In the genomic region with DNA sequence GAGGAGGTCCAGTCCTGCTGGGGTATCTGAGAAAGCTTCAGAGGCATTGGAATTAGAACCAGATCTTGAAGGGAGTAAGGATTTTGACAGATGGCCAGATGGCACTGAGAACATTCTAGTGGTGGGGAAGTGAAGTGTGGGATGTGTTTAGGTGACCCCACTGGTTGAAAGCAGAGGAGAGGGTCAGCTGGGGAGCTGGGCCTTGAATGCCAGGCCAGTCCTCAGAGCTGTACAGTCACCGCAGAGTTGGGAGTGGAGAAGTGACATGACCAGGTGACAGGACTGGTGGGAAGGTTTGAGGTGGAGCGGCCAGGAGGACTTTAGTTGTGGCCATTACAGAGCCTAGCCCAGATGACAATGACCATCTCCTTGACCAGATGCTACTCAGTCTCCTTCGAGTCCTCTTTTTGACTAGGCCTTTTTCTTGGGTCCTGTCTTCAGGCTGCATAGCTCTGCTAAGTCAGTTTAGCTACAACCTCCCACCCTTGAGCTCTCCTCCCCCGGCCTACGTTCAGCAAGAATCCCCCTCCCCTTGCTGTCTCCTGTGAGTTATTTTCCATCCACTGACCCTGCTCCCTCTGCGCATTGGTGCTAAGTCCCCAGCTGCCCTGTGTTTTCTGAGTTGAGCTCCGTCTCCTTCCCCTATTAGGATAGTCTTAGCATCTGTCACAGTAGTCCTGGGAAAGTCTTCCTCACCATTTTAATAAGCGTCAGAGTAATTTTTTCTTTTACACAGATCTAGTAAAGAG, we compare ENCODE assay signal across 17 cellular contexts. TPM values are rescaled to one million over a fixed set of nuclear protein-coding genes. Genes with fewer than 3 reads are reported as not detected.
DNase-seq lines count a peak whose midpoint lies in the region; ATAC-seq and TF ChIP-seq lines count a peak whose summit lies in the region.
"Had no signal": no experiment of that assay in that cellular context is flagged by ENCODE, and none has a peak within 500 bp of the region (broad histone marks: within the 10 kb centered on the region; RNA-seq: fewer than 3 reads in every experiment).

No MANE protein-coding gene starts in this region.

- DNase-seq in H9 (no peak), naive B cell (no peak), breast epithelium (ENCODE audit: low spot score in 2 of 2) (no peak), UCSD-AML1 (lab: John Stamatoyannopoulos, UW; ENCODE audit: unreplicated experiment) (no peak), erythroblast (lab: John Stamatoyannopoulos, UW) (no peak), NCI-H2171 treated with DMSO at 0.1 percent for 48 hours (lab: John Stamatoyannopoulos, UW) (no peak)
- no peak for DNase-seq in central memory CD8-positive, alpha-beta T cell (ENCODE audit: low spot score in 2 of 2)
- DNase-seq: GOT3, HFFc6, KG1, NCI-H1048, NCI-H146, NCI-H2081 treated with DMSO at 0.1 percent for 48 hours, NCI-H226, NCI-H526 treated with DMSO at 0.1 percent for 48 hours, Right ventricle myocardium superior had no signal

- H2AFZ ChIP-seq in H9 (ENCODE audit: low read length): no peak overlapping the region

- H3K27me3 ChIP-seq in BLaER1 treated with 17β-estradiol and CSF1 and Interleukin-3, amounts not matched to agents 10 nM and 100 nM: no peaks in the 10 kb centered on the region
- H3K27me3 ChIP-seq in H9 (ENCODE audit: insufficient read depth, low read length): no peaks in the 10 kb centered on the region
- H3K27me3 ChIP-seq in breast epithelium: no peaks in the 10 kb centered on the region

- no peak for TF ChIP-seq POLR2A in breast epithelium (IDR thresholded peaks at IDR 0.05)
- TF ChIP-seq POLR2A in erythroblast (IDR thresholded peaks at IDR 0.05; ENCODE audit: low read length): no peak

- no peak overlapping the region for H3K4me3 ChIP-seq in BLaER1 treated with 17β-estradiol and CSF1 and Interleukin-3, amounts not matched to agents 10 nM and 100 nM
- no peak overlapping the region for H3K4me3 ChIP-seq in breast epithelium

- H2BK15ac ChIP-seq in H9 (ENCODE audit: low read depth, low read length): no peak overlapping the region

- no peak overlapping the region for H3T11ph ChIP-seq in H9 (ENCODE audit: low read length)

- H3K18ac ChIP-seq in H9 (ENCODE audit: insufficient read length, low read depth, low read length): no peak overlapping the region

- H3K27ac ChIP-seq in BLaER1 treated with 17β-estradiol and CSF1 and Interleukin-3, amounts not matched to agents 10 nM and 100 nM: no peak overlapping the region
- H3K27ac ChIP-seq in H9 (ENCODE audit: insufficient read length, low read depth, low read length) (no peak overlapping the region), breast epithelium (no peak overlapping the region)

- H3K27ac Mint-ChIP-seq in H9 (peak overlapping the region in 2 of 3 experiments; percentile 4 to 94; a peak in 3 of 7 replicates), naive B cell (peak overlapping the region in 5 of 6 donors; percentile 25 to 78 (median 71))
- peak overlapping the region; percentile 57 for H3K27ac Mint-ChIP-seq in central memory CD8-positive, alpha-beta T cell (ENCODE audit: low read depth)
- H3K27ac Mint-ChIP-seq: HFFc6 had no signal

- H2BK20ac ChIP-seq in H9 (ENCODE audit: low read depth, low read length, poor library complexity, severe bottlenecking): no peak overlapping the region

- peaks cover 33 to 45% (median 42%) of the 10 kb centered on the region in 11 experiments for H3K9me3 ChIP-seq in BLaER1 treated with 17β-estradiol and CSF1 and Interleukin-3, amounts not matched to agents 10 nM and 100 nM (replicated peaks in 1 of 11)
- H3K9me3 ChIP-seq in H9 (ENCODE audit: control insufficient read depth, low read depth, low read length) (peaks cover 8% of the 10 kb centered on the region), breast epithelium (peaks cover 12 to 13% of the 10 kb centered on the region in 2 donors)

- ATAC-seq in central memory CD8-positive, alpha-beta T cell (replicated peaks; ENCODE audit: extremely low read depth, poor library complexity, severe bottlenecking): no peak
- ATAC-seq in naive B cell (ENCODE audit: low read depth in 2 of 2): no peak

- H4K8ac ChIP-seq in H9 (replicated peaks; ENCODE audit: insufficient read length, low read depth, low read length): no peak overlapping the region

- H3K79me2 ChIP-seq in H9 (ENCODE audit: insufficient read depth, low read length): peaks cover 12% of the 10 kb centered on the region; the same call in 1 of the 2 replicates

- H2BK5ac ChIP-seq in H9 (ENCODE audit: insufficient read length, low read length): no peak overlapping the region

- H3K36me3 Mint-ChIP-seq in H9 (ENCODE audit: insufficient read depth in 1 of 3, low read depth in 3 of 3) (peaks cover 23 to 34% (median 24%) of the 10 kb centered on the region in 3 experiments), naive B cell (peaks cover 6 to 23% of the 10 kb centered on the region in 2 donors)
- peaks cover 4% of the 10 kb centered on the region for H3K36me3 Mint-ChIP-seq in central memory CD8-positive, alpha-beta T cell (ENCODE audit: insufficient read depth)

- peaks cover 14 to 32% of the 10 kb centered on the region in 2 experiments for H3K9me3 Mint-ChIP-seq in H9
- H3K9me3 Mint-ChIP-seq in central memory CD8-positive, alpha-beta T cell: peaks cover 5% of the 10 kb centered on the region
- H3K9me3 Mint-ChIP-seq in naive B cell: peaks cover 2 to 25% (median 19%) of the 10 kb centered on the region in 7 donors

- peaks cover 9 to 39% (median 31%) of the 10 kb centered on the region in 11 experiments for H3K36me3 ChIP-seq in BLaER1 treated with 17β-estradiol and CSF1 and Interleukin-3, amounts not matched to agents 10 nM and 100 nM
- no peaks in the 10 kb centered on the region for H3K36me3 ChIP-seq in breast epithelium

- H3K9ac ChIP-seq in BLaER1 treated with 17β-estradiol and CSF1 and Interleukin-3, amounts not matched to agents 10 nM and 100 nM: no peak overlapping the region
- H3K9ac ChIP-seq in H9 (ENCODE audit: extremely low read depth, insufficient read length, low read length): no peak overlapping the region

- peaks cover 13% of the 10 kb centered on the region for H3K79me1 ChIP-seq in H9 (ENCODE audit: insufficient read depth, low read depth, low read length, poor library complexity, severe bottlenecking)

- no CpG with 5 or more reads among the region's 8 CpGs for WGBS in H9 (ENCODE audit: extremely low coverage, insufficient read length, low lambda C conversion rate)

- no peaks in the 10 kb centered on the region for H3K23me2 ChIP-seq in H9 (ENCODE audit: insufficient read length, low read depth, low read length, poor library complexity, severe bottlenecking)

- H3K4me2 ChIP-seq in BLaER1 treated with 17β-estradiol and CSF1 and Interleukin-3, amounts not matched to agents 10 nM and 100 nM: peak overlapping the region in 9 of 11 experiments; percentile 4 to 39 (median 10); a peak in 10 of 22 replicates
- H3K4me2 ChIP-seq in H9 (ENCODE audit: insufficient read depth, insufficient read length, low read length): no peak overlapping the region

- no peak overlapping the region for H3K14ac ChIP-seq in H9 (ENCODE audit: insufficient read depth, low read length)

- H4K20me1 ChIP-seq in BLaER1 treated with 17β-estradiol and CSF1 and Interleukin-3, amounts not matched to agents 10 nM and 100 nM: peaks cover 43 to 86% (median 58%) of the 10 kb centered on the region in 11 experiments
- no peaks in the 10 kb centered on the region for H4K20me1 ChIP-seq in H9 (ENCODE audit: control insufficient read depth, insufficient read depth, insufficient read length)

- intact Hi-C loops in breast epithelium (cut with DNase I; ENCODE audit: low total_unique reads): no loop called here

- TF ChIP-seq CTCF in H9 (conservative IDR thresholded peaks at IDR 0.05) (no peak), breast epithelium (IDR thresholded peaks at IDR 0.05) (no peak)

- H3K4me1 Mint-ChIP-seq in H9: peaks cover 51 to 59% of the 10 kb centered on the region in 2 experiments
- peaks cover 61% of the 10 kb centered on the region for H3K4me1 Mint-ChIP-seq in central memory CD8-positive, alpha-beta T cell
- H3K4me1 Mint-ChIP-seq in naive B cell: peaks cover 61 to 83% (median 72%) of the 10 kb centered on the region in 3 donors

- no peak overlapping the region; a peak in 1 of 5 replicates for H3K4me3 Mint-ChIP-seq in H9
- H3K4me3 Mint-ChIP-seq in central memory CD8-positive, alpha-beta T cell: peak overlapping the region; percentile 4
- no peak overlapping the region for H3K4me3 Mint-ChIP-seq in naive B cell
- H3K4me3 Mint-ChIP-seq: HFFc6 had no signal

- no peak overlapping the region for H2BK12ac ChIP-seq in H9 (ENCODE audit: insufficient read length, low read depth, low read length)

- no peak overlapping the region for H2AK5ac ChIP-seq in H9 (ENCODE audit: insufficient read length, low read length)

- H3K27me3 Mint-ChIP-seq in H9 (ENCODE audit: low read depth) (peaks cover 1% of the 10 kb centered on the region; the same call in 1 of the 2 replicates), naive B cell (no peaks in the 10 kb centered on the region)
- no peaks in the 10 kb centered on the region for H3K27me3 Mint-ChIP-seq in central memory CD8-positive, alpha-beta T cell

- no peak overlapping the region for H3K4ac ChIP-seq in H9 (ENCODE audit: low read depth, low read length)

- no peak overlapping the region for H3K23ac ChIP-seq in H9 (ENCODE audit: insufficient read length, low read depth, low read length)

- H2BK120ac ChIP-seq in H9 (ENCODE audit: low read depth, low read length, poor library complexity, severe bottlenecking): no peak overlapping the region

- no peak overlapping the region for H4K5ac ChIP-seq in H9 (ENCODE audit: insufficient read length, low read depth, low read length)

- no peak overlapping the region for H3K56ac ChIP-seq in H9 (ENCODE audit: insufficient read length, low read depth, low read length)

- H3K4me1 ChIP-seq in BLaER1 treated with 17β-estradiol and CSF1 and Interleukin-3, amounts not matched to agents 10 nM and 100 nM: peaks cover 34 to 68% (median 45%) of the 10 kb centered on the region in 10 experiments; a peak in 19 of 20 replicates
- peaks cover 23% of the 10 kb centered on the region; the same call in 1 of the 2 replicates for H3K4me1 ChIP-seq in H9 (ENCODE audit: insufficient read depth, low read length)
- H3K4me1 ChIP-seq in breast epithelium: no peaks in the 10 kb centered on the region

- H4K91ac ChIP-seq in H9 (ENCODE audit: insufficient read length, low read depth, low read length): no peak overlapping the region

RNA-seq across cellular contexts. Expression of gene CCNY, which starts 56.3 kb away (rescaled TPM):
- total RNA-seq in H9 (2021) (62.1 and 69.2 TPM in 2 replicates), breast epithelium (10 to 100 TPM; 28.7 to 41.0 (median 36.1) TPM)
- 10 to 100 TPM in 5 of 6 donors, 1 to 10 TPM in 1; 9.4 to 27.7 (median 13.6) TPM for polyA plus RNA-seq in naive B cell (ENCODE audit: low read depth in 6 of 6)
